In genomic region chr1:168709896-168710305, GRCh38 we compare ENCODE assay signal across 10 cellular contexts. TPM values are rescaled to one million over a fixed set of nuclear protein-coding genes. Genes with fewer than 3 reads are reported as not detected.
DNase-seq lines count a peak whose midpoint lies in the region; ATAC-seq and TF ChIP-seq lines count a peak whose summit lies in the region.
"Had no signal": no experiment of that assay in that cellular context is flagged by ENCODE, and none has a peak within 500 bp of the region (broad histone marks: within the 10 kb centered on the region; RNA-seq: fewer than 3 reads in every experiment).

No MANE protein-coding gene starts in this region.

- H3K4me3 ChIP-seq in adipocyte (ENCODE audit: low read length) (peak overlapping the region; percentile 66), upper lobe of right lung (no peak overlapping the region)

- ATAC-seq in activated CD4-positive, CD25-positive, alpha-beta regulatory T cell treated with anti-CD3 and anti-CD28 coated beads, Interleukin-2, amount 50 U/mL, for 24 hours, result peak; percentile 25 to 67
- ATAC-seq in upper lobe of right lung (no peak), HG03354 (IDR thresholded peaks at IDR 0.05; ENCODE audit: poor library complexity, severe bottlenecking, unreplicated experiment) (no peak)
- ATAC-seq: activated T-cell treated with anti-CD3 and anti-CD28 coated beads, Interleukin-2, amount 50 U/mL, for 72 hours had no signal

- no peaks in the 10 kb centered on the region for H3K9me3 ChIP-seq in adipocyte (ENCODE audit: control insufficient read depth, low read length)
- H3K9me3 ChIP-seq in upper lobe of right lung, result no peaks in the 10 kb centered on the region

- no peaks in the 10 kb centered on the region for H3K36me3 ChIP-seq in adipocyte (ENCODE audit: control insufficient read depth, insufficient read depth, low read length, severe bottlenecking)
- no peaks in the 10 kb centered on the region for H3K36me3 ChIP-seq in upper lobe of right lung

- no peak for TF ChIP-seq CTCF in upper lobe of right lung (IDR thresholded peaks at IDR 0.05)

- H3K4me1 ChIP-seq in adipocyte (ENCODE audit: control insufficient read depth, insufficient read depth, low read length) (peaks cover 29% of the 10 kb centered on the region), upper lobe of right lung (peaks cover 4% of the 10 kb centered on the region)

- intact Hi-C loops in upper lobe of right lung (cut with DNase I), result no loop called here

- H3K9ac ChIP-seq in adipocyte (ENCODE audit: low read length), result peak overlapping the region; percentile 53

- peak overlapping the region; percentile 65 for H3K27ac ChIP-seq in upper lobe of right lung

- no peak for DNase-seq in activated CD4-positive, CD25-positive, alpha-beta regulatory T cell (lab: John Stamatoyannopoulos, UW)
- DNase-seq in adipocyte (ENCODE audit: low read depth), result peak; percentile 72
- peak; percentile 30 for DNase-seq in iris pigment epithelial cell (ENCODE audit: low read depth)
- DNase-seq in upper lobe of right lung, result no peak
- DNase-seq in T-helper 9 cell, result no peak
- no peak for DNase-seq in activated CD8-positive, alpha-beta memory T cell treated with anti-CD3 and anti-CD28 coated beads, Interleukin-2, amount 50 U/mL, for 4 hours
- DNase-seq: activated T-cell treated with anti-CD3 and anti-CD28 coated beads, Interleukin-2, amount 50 U/mL, for 72 hours had no signal

- H3K27me3 ChIP-seq in adipocyte (replicated peaks; ENCODE audit: control insufficient read depth, insufficient read depth, low read length) (no peaks in the 10 kb centered on the region), upper lobe of right lung (no peaks in the 10 kb centered on the region)

RNA-seq across cellular contexts. Expression of gene DPT, which starts 19.1 kb away (rescaled TPM):
- 44.7 TPM for total RNA-seq in upper lobe of right lung
- total RNA-seq: activated T-cell treated with anti-CD3 and anti-CD28 coated beads, Interleukin-2, amount 50 U/mL, for 72 hours; endothelial cell of umbilical vein had no signal

Comparison
In these comparisons a context has a peak if more than half of its experiments do, and no peak if none do; other contexts are left out.
1. ATAC-seq: peak in activated CD4-positive, CD25-positive, alpha-beta regulatory T cell treated with anti-CD3 and anti-CD28 coated beads, Interleukin-2, amount 50 U/mL, for 24 hours (2 of 2); none in upper lobe of right lung (single experiment) and HG03354 (single experiment).
2. DNase-seq: peak in adipocyte (single experiment) and iris pigment epithelial cell (single experiment); none in activated CD4-positive, CD25-positive, alpha-beta regulatory T cell (0 of 4), upper lobe of right lung (single experiment), T-helper 9 cell (single experiment) and activated CD8-positive, alpha-beta memory T cell treated with anti-CD3 and anti-CD28 coated beads, Interleukin-2, amount 50 U/mL, for 4 hours (single experiment).